ENCODE assay signal across 10 cellular contexts in genomic region chr22:46293591-46294260, GRCh38. TPM values are rescaled to one million over a fixed set of nuclear protein-coding genes. Genes with fewer than 3 reads are reported as not detected.
DNase-seq lines count a peak whose midpoint lies in the region; ATAC-seq and TF ChIP-seq lines count a peak whose summit lies in the region.
"Had no signal": no experiment of that assay in that cellular context is flagged by ENCODE, and none has a peak within 500 bp of the region (broad histone marks: within the 10 kb centered on the region; RNA-seq: fewer than 3 reads in every experiment).

No MANE protein-coding gene starts in this region.

- no peaks in the 10 kb centered on the region for H3K27me3 ChIP-seq in psoas muscle (ENCODE audit: insufficient read depth in 3 of 3, low read length in 2 of 3)

- TF ChIP-seq CTCF in psoas muscle (IDR thresholded peaks at IDR 0.05), result no peak

- intact Hi-C loops in psoas muscle (cut with DNase I), result loop anchor here in 1 of 2 donors (5.0 kb wide), 1 partner anchor 146 kb away; no protein-coding TSS in a partner anchor

- H3K9me3 ChIP-seq in psoas muscle, result no peaks in the 10 kb centered on the region

- 72 to 82% (median 81%) methylated on average over 11 of the region's 11 CpGs for WGBS in psoas muscle, 3 donors

- no peak overlapping the region for H3K4me3 ChIP-seq in psoas muscle

- H3K36me3 ChIP-seq in psoas muscle (ENCODE audit: insufficient read depth in 1 of 2, low read depth in 1 of 2), result peaks cover 0 to 26% of the 10 kb centered on the region in 2 donors

- peak; percentile 37 for DNase-seq in ELF-1 (ENCODE audit: low read depth, low spot score)
- peak; percentile 12 for DNase-seq in NCI-H69 (lab: John Stamatoyannopoulos, UW)
- DNase-seq in fibroblast of gingiva (ENCODE audit: low read depth), result peak; percentile 19
- DNase-seq in psoas muscle, result peak; percentile 60 to 77
- no peak for DNase-seq in HK-2 (ENCODE audit: unreplicated experiment)
- DNase-seq in COLO829 (ENCODE audit: low spot score), result no peak
- DNase-seq: dermis blood vessel endothelial cell, NCI-H187 treated with DMSO at 0.1 percent for 48 hours had no signal

- H3K27ac ChIP-seq in psoas muscle, result peak overlapping the region; percentile 41
- H3K27ac ChIP-seq: VCaP had no signal

- ATAC-seq in psoas muscle (no peak), HG03439 (IDR thresholded peaks at IDR 0.05; ENCODE audit: unreplicated experiment) (no peak)

- H3K4me1 ChIP-seq in psoas muscle, result peaks cover 11% of the 10 kb centered on the region

RNA-seq across cellular contexts. Expression of gene GTSE1, which starts 2.9 kb away (rescaled TPM):
- total RNA-seq in psoas muscle, result under 1 TPM in 3 of 4 donors, not detected in 1; 0.15 to 0.47 (median 0.29) TPM
- under 1 TPM; 0.04 to 0.18 (median 0.13) TPM for polyA plus RNA-seq in psoas muscle

RNA-seq across cellular contexts. Expression of gene TTC38, which starts 25.9 kb away (rescaled TPM):
- 10 to 100 TPM; 11.3 to 19.5 (median 14.9) TPM for total RNA-seq in psoas muscle
- 10 to 100 TPM in 2 of 3 donors, 1 to 10 TPM in 1; 9.9 to 15.0 (median 13.4) TPM for polyA plus RNA-seq in psoas muscle

RNA-seq across cellular contexts. Expression of gene PKDREJ, which starts 30.6 kb away (rescaled TPM):
- total RNA-seq in psoas muscle, result not detected
- under 1 TPM in 2 of 3 donors, not detected in 1; under 0.01 to 0.03 TPM for polyA plus RNA-seq in psoas muscle
- total RNA-seq: dermis blood vessel endothelial cell had no signal

RNA-seq across cellular contexts. Expression of gene TRMU, which starts 41.8 kb away (rescaled TPM):
- total RNA-seq in psoas muscle, result 10 to 100 TPM in 3 of 4 donors, 1 to 10 TPM in 1; 9.6 to 20.3 (median 16.5) TPM
- polyA plus RNA-seq in psoas muscle, result 10 to 100 TPM; 12.8 to 37.1 (median 24.9) TPM

RNA-seq across cellular contexts. Expression of gene CDPF1, which starts 43.6 kb away (rescaled TPM):
- 1 to 10 TPM; 5.3 to 9.1 (median 8.8) TPM for total RNA-seq in psoas muscle
- polyA plus RNA-seq in psoas muscle, result 10 to 100 TPM; 11.2 to 17.8 (median 14.3) TPM

Comparison
In these comparisons a context has a peak if more than half of its experiments do, and no peak if none do; other contexts are left out.
1. DNase-seq: peak in ELF-1 (single experiment), NCI-H69 (single experiment), fibroblast of gingiva (single experiment) and psoas muscle (2 of 2); none in HK-2 (single experiment) and COLO829 (single experiment).